ENCODE assay signal across 33 cellular contexts in the genomic region with DNA sequence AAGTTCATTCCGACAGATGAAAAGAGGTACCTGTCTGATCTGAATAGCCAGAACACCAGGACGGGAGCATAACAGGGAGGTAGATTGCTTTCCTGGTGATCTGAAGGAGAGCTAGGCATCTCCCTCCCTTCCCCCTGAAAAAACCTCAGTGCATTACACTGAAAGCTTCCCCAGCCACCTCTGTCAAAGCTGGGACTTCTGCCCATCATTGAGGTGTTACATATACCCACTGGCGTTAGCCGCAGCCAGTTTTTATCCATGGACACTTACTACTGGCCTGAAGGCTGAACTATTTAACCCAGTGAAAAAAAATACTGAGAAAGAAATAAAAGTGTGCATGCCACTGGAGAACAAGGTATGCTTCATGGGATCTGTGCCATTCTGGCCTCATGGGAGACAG.
"Had no signal": no experiment of that assay in that cellular context is flagged by ENCODE, and none has a peak within 500 bp of the region (broad histone marks: within the 10 kb centered on the region; RNA-seq: fewer than 3 reads in every experiment).

No MANE protein-coding gene starts in this region.

- H3K9me3 Mint-ChIP-seq: activated CD8-positive, alpha-beta T cell treated with anti-CD3 and anti-CD28 coated beads for 36 hours; activated naive CD4-positive, alpha-beta T cell treated with anti-CD3 and anti-CD28 coated beads for 36 hours; activated naive CD4-positive, alpha-beta T cell treated with anti-CD3 and anti-CD28 coated beads, Interleukin-2, amount 50 U/mL, for 24 hours; activated naive CD8-positive, alpha-beta T cell treated with anti-CD3 and anti-CD28 coated beads for 36 hours; activated naive CD8-positive, alpha-beta T cell treated with anti-CD3 and anti-CD28 coated beads, Interleukin-2, amount 50 U/mL, for 24 hours; dendritic cell treated with granulocyte-macrophage colony-stimulating factor and Interleukin-4, amounts not matched to agents 40 ng/mL and 50 ng/mL, for 4 days; endodermal cell had no signal

- H3K36me3 ChIP-seq: ascending aorta, breast epithelium, cardiac muscle cell, WERI-Rb-1 had no signal

- H3K27me3 Mint-ChIP-seq: activated B cell treated with CpG ODN at 0.5 μM for 24 hours; activated CD8-positive, alpha-beta T cell treated with anti-CD3 and anti-CD28 coated beads for 36 hours; activated naive CD4-positive, alpha-beta T cell treated with anti-CD3 and anti-CD28 coated beads, Interleukin-2, amount 50 U/mL, for 24 hours; activated naive CD8-positive, alpha-beta T cell treated with anti-CD3 and anti-CD28 coated beads for 36 hours; activated naive CD8-positive, alpha-beta T cell treated with anti-CD3 and anti-CD28 coated beads, Interleukin-2, amount 50 U/mL, for 24 hours; central memory CD8-positive, alpha-beta T cell; dendritic cell treated with granulocyte-macrophage colony-stimulating factor and Interleukin-4, amounts not matched to agents 40 ng/mL and 50 ng/mL, for 4 days; T-helper 17 cell had no signal

- DNase-seq: activated B cell treated with CpG ODN at 0.5 μM for 24 hours; activated CD4-positive, alpha-beta T cell treated with anti-CD3 and anti-CD28 coated beads for 48 hours; activated CD4-positive, alpha-beta T cell treated with anti-CD3 and anti-CD28 coated beads, Interleukin-2, amount 50 U/mL, for 1 hour; activated CD4-positive, alpha-beta T cell treated with anti-CD3 and anti-CD28 coated beads, Interleukin-2, amount 50 U/mL, for 48 hours; activated CD8-positive, alpha-beta memory T cell treated with anti-CD3 and anti-CD28 coated beads for 24 hours; activated CD8-positive, alpha-beta T cell treated with anti-CD3 and anti-CD28 coated beads for 36 hours; activated effector memory CD4-positive, alpha-beta T cell treated with anti-CD3 and anti-CD28 coated beads, Interleukin-2, amount 50 U/mL, for 16 hours; activated naive CD4-positive, alpha-beta T cell treated with anti-CD3 and anti-CD28 coated beads for 36 hours; activated naive CD8-positive, alpha-beta T cell treated with anti-CD3 and anti-CD28 coated beads for 36 hours; activated naive CD8-positive, alpha-beta T cell treated with anti-CD3 and anti-CD28 coated beads, Interleukin-2, amount 50 U/mL, for 24 hours; activated T-cell treated with anti-CD3 and anti-CD28 coated beads, Interleukin-2, amount 50 U/mL, for 4 hours; dorsolateral prefrontal cortex; effector memory CD4-positive, alpha-beta T cell; endodermal cell; foreskin fibroblast; head of caudate nucleus; T-helper 1 cell; T-helper 17 cell; T1000; WERI-Rb-1 had no signal

- H3K9me3 ChIP-seq: ascending aorta, breast epithelium had no signal

- H3K27me3 ChIP-seq: ascending aorta, breast epithelium, cardiac muscle cell had no signal

- H3K4me1 Mint-ChIP-seq: activated B cell treated with CpG ODN at 0.5 μM for 24 hours; activated naive CD4-positive, alpha-beta T cell treated with anti-CD3 and anti-CD28 coated beads, Interleukin-2, amount 50 U/mL, for 24 hours; activated naive CD8-positive, alpha-beta T cell treated with anti-CD3 and anti-CD28 coated beads for 36 hours; activated naive CD8-positive, alpha-beta T cell treated with anti-CD3 and anti-CD28 coated beads, Interleukin-2, amount 50 U/mL, for 24 hours; central memory CD8-positive, alpha-beta T cell; T-helper 17 cell had no signal

- H3K4me3 ChIP-seq: ascending aorta, breast epithelium, cardiac muscle cell, coronary artery, dorsolateral prefrontal cortex had no signal

- H3K4me1 ChIP-seq: ascending aorta, breast epithelium had no signal

- H3K36me3 Mint-ChIP-seq: activated naive CD4-positive, alpha-beta T cell treated with anti-CD3 and anti-CD28 coated beads, Interleukin-2, amount 50 U/mL, for 24 hours; activated naive CD8-positive, alpha-beta T cell treated with anti-CD3 and anti-CD28 coated beads for 36 hours; brain had no signal

- ATAC-seq: activated CD4-positive, CD25-positive, alpha-beta regulatory T cell treated with anti-CD3 and anti-CD28 coated beads, Interleukin-2, amount 50 U/mL, for 24 hours; activated CD8-positive, alpha-beta T cell treated with anti-CD3 and anti-CD28 coated beads for 36 hours; activated naive CD8-positive, alpha-beta T cell treated with anti-CD3 and anti-CD28 coated beads, Interleukin-2, amount 50 U/mL, for 24 hours; activated T-cell treated with anti-CD3 and anti-CD28 coated beads, Interleukin-2, amount 50 U/mL, for 4 hours; esophagus mucosa; T-helper 17 cell had no signal

- H3K27ac ChIP-seq: ascending aorta, breast epithelium, cardiac muscle cell, coronary artery, dorsolateral prefrontal cortex, WERI-Rb-1 had no signal

- H3K27ac Mint-ChIP-seq: activated B cell treated with CpG ODN at 0.5 μM for 24 hours; activated CD8-positive, alpha-beta T cell treated with anti-CD3 and anti-CD28 coated beads for 36 hours; activated naive CD4-positive, alpha-beta T cell treated with anti-CD3 and anti-CD28 coated beads for 36 hours; activated naive CD4-positive, alpha-beta T cell treated with anti-CD3 and anti-CD28 coated beads, Interleukin-2, amount 50 U/mL, for 24 hours; activated naive CD8-positive, alpha-beta T cell treated with anti-CD3 and anti-CD28 coated beads for 36 hours; activated naive CD8-positive, alpha-beta T cell treated with anti-CD3 and anti-CD28 coated beads, Interleukin-2, amount 50 U/mL, for 24 hours; activated T-helper 1 cell treated with anti-CD3 and anti-CD28 coated beads, Interleukin-12 subunit alpha, Interleukin-12 subunit beta, Interleukin-2, Interleukin-4 antibody, amounts not matched to agents 30 ng/mL and 10 ng/mL and 1 ng/mL, durations not matched to agents 14 hours and 24 hours and 36 hours; activated T-helper 2 cell treated with anti-CD3 and anti-CD28 coated beads, Interferon-gamma antibody, Interleukin-2, Interleukin-4, amounts not matched to agents 10 μg/mL and 5 μg/mL and 100 μg/mL, durations not matched to agents 14 hours and 24 hours and 36 hours; brain; dendritic cell treated with granulocyte-macrophage colony-stimulating factor and Interleukin-4, amounts not matched to agents 40 ng/mL and 50 ng/mL, for 4 days; endodermal cell; T-helper 17 cell; T-helper 2 cell treated with Interferon-gamma antibody and Interleukin-4, amounts not matched to agents 5 μg/mL and 100 μg/mL, for 36 hours had no signal

- H3K4me3 Mint-ChIP-seq: activated B cell treated with CpG ODN at 0.5 μM for 24 hours; activated CD8-positive, alpha-beta T cell treated with anti-CD3 and anti-CD28 coated beads for 36 hours; activated naive CD4-positive, alpha-beta T cell treated with anti-CD3 and anti-CD28 coated beads for 36 hours; activated naive CD4-positive, alpha-beta T cell treated with anti-CD3 and anti-CD28 coated beads, Interleukin-2, amount 50 U/mL, for 24 hours; activated naive CD8-positive, alpha-beta T cell treated with anti-CD3 and anti-CD28 coated beads for 36 hours; activated naive CD8-positive, alpha-beta T cell treated with anti-CD3 and anti-CD28 coated beads, Interleukin-2, amount 50 U/mL, for 24 hours; activated T-cell treated with anti-CD3 and anti-CD28 coated beads, Interleukin-2, amount 50 U/mL, for 4 hours; activated T-helper 1 cell treated with anti-CD3 and anti-CD28 coated beads, Interleukin-12 subunit alpha, Interleukin-12 subunit beta, Interleukin-2, Interleukin-4 antibody, amounts not matched to agents 30 ng/mL and 10 ng/mL and 1 ng/mL, durations not matched to agents 14 hours and 24 hours and 36 hours; brain; central memory CD8-positive, alpha-beta T cell; dendritic cell treated with granulocyte-macrophage colony-stimulating factor and Interleukin-4, amounts not matched to agents 40 ng/mL and 50 ng/mL, for 4 days; endodermal cell; T-helper 17 cell; T-helper 2 cell treated with Interferon-gamma antibody and Interleukin-4, amounts not matched to agents 5 μg/mL and 100 μg/mL, for 36 hours had no signal
